ENCODE assay signal across 21 cellular contexts in genomic region chr9:93864029-93864428, GRCh38.
"Had no signal": no experiment of that assay in that cellular context is flagged by ENCODE, and none has a peak within 500 bp of the region (broad histone marks: within the 10 kb centered on the region; RNA-seq: fewer than 3 reads in every experiment).

No MANE protein-coding gene starts in this region.

- H3K4me3 ChIP-seq: cardiac muscle cell, heart left ventricle, ovary, right lobe of liver, stomach, thoracic aorta, upper lobe of right lung had no signal

- H3K9me3 Mint-ChIP-seq: activated naive CD4-positive, alpha-beta T cell treated with anti-CD3 and anti-CD28 coated beads, Interleukin-2, amount 50 U/mL, for 72 hours; activated T-cell treated with anti-CD3 and anti-CD28 coated beads, Interleukin-2, amount 50 U/mL, for 72 hours; effector memory CD8-positive, alpha-beta T cell; T-helper 1 cell treated with Interleukin-12 subunit alpha and Interleukin-12 subunit beta and Interleukin-4 antibody, amounts not matched to agents 30 μg/mL and 1 μg/mL, for 36 hours had no signal

- H3K4me3 Mint-ChIP-seq: activated T-cell treated with anti-CD3 and anti-CD28 coated beads, Interleukin-2, amount 50 U/mL, for 72 hours; effector memory CD8-positive, alpha-beta T cell; immature natural killer cell; T-helper 1 cell treated with Interleukin-12 subunit alpha and Interleukin-12 subunit beta and Interleukin-4 antibody, amounts not matched to agents 30 μg/mL and 1 μg/mL, for 36 hours had no signal

- H3K4me1 ChIP-seq: right lobe of liver, upper lobe of right lung had no signal

- H3K36me3 ChIP-seq: cardiac muscle cell, heart left ventricle, ovary, right lobe of liver, stomach, thoracic aorta, upper lobe of right lung, WERI-Rb-1 had no signal

- H3K4me1 Mint-ChIP-seq: immature natural killer cell had no signal

- H3K27me3 ChIP-seq: ovary, right lobe of liver had no signal

- DNase-seq: activated CD4-positive, alpha-beta T cell treated with anti-CD3 and anti-CD28 coated beads for 1 hour; activated CD8-positive, alpha-beta memory T cell treated with anti-CD3 and anti-CD28 coated beads for 24 hours; activated gamma-delta T cell; activated T-cell treated with anti-CD3 and anti-CD28 coated beads, Interleukin-2, amount 50 U/mL, for 72 hours; effector memory CD8-positive, alpha-beta T cell; foreskin melanocyte; heart left ventricle; immature natural killer cell; kidney glomerular epithelial cell; left ventricle myocardium superior; ovary; right lobe of liver; small intestine; stimulated activated CD4-positive, alpha-beta T cell treated with anti-CD3 and anti-CD28 coated beads, Interleukin-4, amount 100 ng/mL, for 1 hour; stomach; upper lobe of right lung; WERI-Rb-1 had no signal

- H3K9me3 ChIP-seq: heart left ventricle, ovary, right lobe of liver, stomach, thoracic aorta, upper lobe of right lung had no signal

- H3K27ac ChIP-seq: cardiac muscle cell, heart left ventricle, ovary, right lobe of liver, thoracic aorta, upper lobe of right lung, WERI-Rb-1 had no signal

- H3K27ac Mint-ChIP-seq: activated naive CD4-positive, alpha-beta T cell treated with anti-CD3 and anti-CD28 coated beads, Interleukin-2, amount 50 U/mL, for 72 hours; activated T-cell treated with anti-CD3 and anti-CD28 coated beads, Interleukin-2, amount 50 U/mL, for 72 hours; effector memory CD8-positive, alpha-beta T cell; immature natural killer cell; T-helper 1 cell treated with Interleukin-12 subunit alpha and Interleukin-12 subunit beta and Interleukin-4 antibody, amounts not matched to agents 30 μg/mL and 1 μg/mL, for 36 hours had no signal

- ATAC-seq: activated naive CD4-positive, alpha-beta T cell treated with anti-CD3 and anti-CD28 coated beads, Interleukin-2, amount 50 U/mL, for 72 hours; activated T-cell treated with anti-CD3 and anti-CD28 coated beads, Interleukin-2, amount 50 U/mL, for 72 hours; effector memory CD8-positive, alpha-beta T cell; heart left ventricle; left ventricle myocardium superior; right lobe of liver; upper lobe of right lung had no signal

- H3K36me3 Mint-ChIP-seq: activated naive CD4-positive, alpha-beta T cell treated with anti-CD3 and anti-CD28 coated beads, Interleukin-2, amount 50 U/mL, for 72 hours; immature natural killer cell had no signal
